In the genomic region with DNA sequence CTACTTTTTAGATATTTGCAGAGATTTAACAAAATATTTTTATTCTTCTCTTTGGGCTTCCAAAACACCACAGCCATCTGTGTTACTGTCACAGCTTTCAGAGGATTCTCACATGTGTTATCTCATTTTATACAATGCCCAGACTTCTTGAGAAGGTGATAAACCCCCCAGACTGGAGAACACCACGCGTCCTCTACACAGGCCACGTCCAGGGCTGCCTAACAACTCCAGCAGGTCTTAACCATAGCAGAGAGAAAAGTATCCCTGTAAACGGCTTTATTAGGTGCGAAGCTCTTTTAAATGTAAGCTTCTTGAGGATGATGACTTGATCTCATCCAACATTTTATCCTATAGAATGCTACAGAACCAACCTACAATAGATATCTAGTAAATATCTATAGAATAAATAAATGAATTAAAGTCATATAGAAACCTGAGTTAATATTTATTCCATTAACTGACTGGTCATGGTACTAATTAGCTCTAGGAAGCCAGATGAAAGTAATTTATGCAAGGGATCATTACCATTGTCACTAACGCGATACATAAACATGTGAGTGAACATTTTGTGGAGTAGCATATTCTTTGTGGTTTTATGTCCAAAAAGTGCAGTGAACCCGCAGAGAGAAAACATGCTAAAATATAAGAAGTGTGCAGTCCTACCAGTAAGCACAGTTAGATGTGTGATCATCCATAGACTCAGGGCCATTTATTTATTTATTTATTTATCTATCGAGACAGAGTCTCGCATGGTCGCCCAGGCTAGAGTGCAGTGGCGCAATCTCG, we compare ENCODE assay signal across 14 cellular contexts. TPM values are rescaled to one million over a fixed set of nuclear protein-coding genes. Genes with fewer than 3 reads are reported as not detected.
DNase-seq lines count a peak whose midpoint lies in the region; ATAC-seq and TF ChIP-seq lines count a peak whose summit lies in the region.
"Had no signal": no experiment of that assay in that cellular context is flagged by ENCODE, and none has a peak within 500 bp of the region (broad histone marks: within the 10 kb centered on the region; RNA-seq: fewer than 3 reads in every experiment).

No MANE protein-coding gene starts in this region.

- H3K27ac Mint-ChIP-seq in activated T-cell treated with anti-CD3 and anti-CD28 coated beads, Interleukin-2, amount 50 U/mL, for 72 hours: peak overlapping the region; percentile 90
- peak overlapping the region; percentile 83 for H3K27ac Mint-ChIP-seq in activated CD4-positive, alpha-beta memory T cell treated with anti-CD3 and anti-CD28 coated beads, Interleukin-2, amount 10 ng/mL, durations not matched to agents 7 days and 5 days
- H3K27ac Mint-ChIP-seq: nephron had no signal

- CTCF ChIA-PET in activated CD4-positive, alpha-beta memory T cell treated with anti-CD3 and anti-CD28 coated beads, Interleukin-2, amount 10 ng/mL, durations not matched to agents 7 days and 5 days (lab: Charles Lee): interaction anchor here (0.6 to 4.1 kb wide), 16 partner anchors 8 to 197 kb away, joined by 3 to 19 read pairs (median 5); no protein-coding TSS in a partner anchor

- H3K4me3 ChIP-seq in gastroesophageal sphincter: peak overlapping the region; percentile 36 to 53
- H3K4me3 ChIP-seq in suprapubic skin: peak overlapping the region; percentile 36

- peak overlapping the region; percentile 95 to 96 for H3K4me3 Mint-ChIP-seq in activated T-cell treated with anti-CD3 and anti-CD28 coated beads, Interleukin-2, amount 50 U/mL, for 72 hours
- peak overlapping the region; percentile 79 for H3K4me3 Mint-ChIP-seq in activated CD4-positive, alpha-beta memory T cell treated with anti-CD3 and anti-CD28 coated beads, Interleukin-2, amount 10 ng/mL, durations not matched to agents 7 days and 5 days
- H3K4me3 Mint-ChIP-seq: nephron had no signal

- no peaks in the 10 kb centered on the region for H3K27me3 ChIP-seq in gastroesophageal sphincter
- H3K27me3 ChIP-seq in suprapubic skin: no peaks in the 10 kb centered on the region

- no peaks in the 10 kb centered on the region for H3K9me3 Mint-ChIP-seq in activated T-cell treated with anti-CD3 and anti-CD28 coated beads, Interleukin-2, amount 50 U/mL, for 72 hours
- H3K9me3 Mint-ChIP-seq in activated CD4-positive, alpha-beta memory T cell treated with anti-CD3 and anti-CD28 coated beads, Interleukin-2, amount 10 ng/mL, durations not matched to agents 7 days and 5 days: no peaks in the 10 kb centered on the region
- H3K9me3 Mint-ChIP-seq: nephron had no signal

- TF ChIP-seq EP300 in gastroesophageal sphincter (IDR thresholded peaks at IDR 0.05): no peak
- no peak for TF ChIP-seq EP300 in suprapubic skin (IDR thresholded peaks at IDR 0.05)

- POLR2A ChIA-PET in activated CD4-positive, alpha-beta memory T cell treated with anti-CD3 and anti-CD28 coated beads, Interleukin-2, amount 10 ng/mL, durations not matched to agents 7 days and 5 days (lab: Charles Lee): interaction anchor here (0.6 to 14.1 kb wide), 17 partner anchors 7 to 130 kb away, joined by 3 to 393 read pairs (median 37); a partner anchor contains a TSS

- TF ChIP-seq CTCF in gastroesophageal sphincter (IDR thresholded peaks at IDR 0.05) (no peak), suprapubic skin (IDR thresholded peaks at IDR 0.05) (no peak)

- H3K9me3 ChIP-seq in gastroesophageal sphincter (no peaks in the 10 kb centered on the region), suprapubic skin (no peaks in the 10 kb centered on the region)

- no peaks in the 10 kb centered on the region for H3K27me3 Mint-ChIP-seq in activated T-cell treated with anti-CD3 and anti-CD28 coated beads, Interleukin-2, amount 50 U/mL, for 72 hours (ENCODE audit: low read depth)
- no peaks in the 10 kb centered on the region for H3K27me3 Mint-ChIP-seq in activated CD4-positive, alpha-beta memory T cell treated with anti-CD3 and anti-CD28 coated beads, Interleukin-2, amount 10 ng/mL, durations not matched to agents 7 days and 5 days

- H3K27ac ChIP-seq in gastroesophageal sphincter (peak overlapping the region; percentile 27 to 75 (median 66)), suprapubic skin (no peak overlapping the region)

- H3K36me3 Mint-ChIP-seq in activated T-cell treated with anti-CD3 and anti-CD28 coated beads, Interleukin-2, amount 50 U/mL, for 72 hours (ENCODE audit: insufficient read depth in 2 of 2): peaks cover 26 to 34% of the 10 kb centered on the region in 2 donors
- H3K36me3 Mint-ChIP-seq in activated CD4-positive, alpha-beta memory T cell treated with anti-CD3 and anti-CD28 coated beads, Interleukin-2, amount 10 ng/mL, durations not matched to agents 7 days and 5 days (ENCODE audit: low read depth): peaks cover 37% of the 10 kb centered on the region

- peaks cover 10 to 79% (median 15%) of the 10 kb centered on the region in 3 donors for H3K4me1 ChIP-seq in gastroesophageal sphincter
- H3K4me1 ChIP-seq in suprapubic skin: peaks cover 7% of the 10 kb centered on the region

- H3K4me1 Mint-ChIP-seq in activated T-cell treated with anti-CD3 and anti-CD28 coated beads, Interleukin-2, amount 50 U/mL, for 72 hours (ENCODE audit: low read depth): peaks cover 77% of the 10 kb centered on the region
- peaks cover 80% of the 10 kb centered on the region for H3K4me1 Mint-ChIP-seq in activated CD4-positive, alpha-beta memory T cell treated with anti-CD3 and anti-CD28 coated beads, Interleukin-2, amount 10 ng/mL, durations not matched to agents 7 days and 5 days

- H3K36me3 ChIP-seq in gastroesophageal sphincter (no peaks in the 10 kb centered on the region), suprapubic skin (peaks cover 10% of the 10 kb centered on the region)

- no peak for TF ChIP-seq POLR2A in gastroesophageal sphincter (IDR thresholded peaks at IDR 0.05)
- no peak for TF ChIP-seq POLR2A in suprapubic skin (IDR thresholded peaks at IDR 0.05)

- no peak for ATAC-seq in activated T-cell treated with anti-CD3 and anti-CD28 coated beads, Interleukin-2, amount 50 U/mL, for 72 hours (replicated peaks in 1 of 2)
- ATAC-seq in gastroesophageal sphincter: no peak
- no peak for ATAC-seq in HG03039 (IDR thresholded peaks at IDR 0.05; ENCODE audit: unreplicated experiment)
- no peak for ATAC-seq in GM21423 (IDR thresholded peaks at IDR 0.05; ENCODE audit: unreplicated experiment)

- WGBS in gastroesophageal sphincter (ENCODE audit: low coverage in 1 of 2), 2 donors: 70 to 87% methylated on average over 8 to 12 of the region's 13 CpGs
- WGBS in suprapubic skin: 87% methylated on average over 13 of the region's 13 CpGs

- DNase-seq in activated T-cell treated with anti-CD3 and anti-CD28 coated beads, Interleukin-2, amount 50 U/mL, for 72 hours: no peak
- no peak for DNase-seq in activated T-cell treated with anti-CD3 and anti-CD28 coated beads, Interleukin-2, amount 50 U/mL, for 48 hours
- DNase-seq in activated CD4-positive, alpha-beta memory T cell treated with anti-CD3 and anti-CD28 coated beads, Interleukin-2, amount 10 ng/mL, durations not matched to agents 7 days and 5 days: no peak
- DNase-seq in suprapubic skin (ENCODE audit: low spot score in 2 of 2) (no peak), NCI-H1092 treated with DMSO at 0.1 percent for 48 hours (lab: John Stamatoyannopoulos, UW) (no peak)
- DNase-seq: activated effector memory CD4-positive, alpha-beta T cell treated with Interleukin-2 at 50 U/mL for 16 hours; H7; NCI-H1105 treated with DMSO at 0.1 percent for 48 hours; SIG-M5; small intestine had no signal

RNA-seq across cellular contexts. Expression of a gene that starts 1.8 kb away (rescaled TPM):
- total RNA-seq in activated T-cell treated with anti-CD3 and anti-CD28 coated beads, Interleukin-2, amount 50 U/mL, for 72 hours: 10 to 100 TPM; 32.8 to 57.5 TPM
- 10 to 100 TPM; 43.7 to 46.2 TPM for total RNA-seq in activated CD4-positive, alpha-beta memory T cell treated with anti-CD3 and anti-CD28 coated beads, Interleukin-2, amount 10 ng/mL, durations not matched to agents 7 days and 5 days
- 10 to 100 TPM; 11.5 to 23.8 (median 18.1) TPM for total RNA-seq in gastroesophageal sphincter
- 1 to 10 TPM; 2.3 to 7.0 (median 4.4) TPM for total RNA-seq in suprapubic skin
- total RNA-seq: H7 had no signal

RNA-seq across cellular contexts. Expression of a gene that starts 47.2 kb away (rescaled TPM):
- 10 to 100 TPM; 12.4 to 17.3 TPM for total RNA-seq in activated T-cell treated with anti-CD3 and anti-CD28 coated beads, Interleukin-2, amount 50 U/mL, for 72 hours
- total RNA-seq in activated CD4-positive, alpha-beta memory T cell treated with anti-CD3 and anti-CD28 coated beads, Interleukin-2, amount 10 ng/mL, durations not matched to agents 7 days and 5 days: 10 to 100 TPM; 10.3 to 10.4 TPM
- total RNA-seq in gastroesophageal sphincter (not detected), suprapubic skin (not detected)

Comparison
In these comparisons a context has a peak if more than half of its experiments do, and no peak if none do; other contexts are left out.
1. RNA of a gene that starts 47.2 kb away (total RNA-seq): 12.4 to 17.3 TPM in activated T-cell treated with anti-CD3 and anti-CD28 coated beads, Interleukin-2, amount 50 U/mL, for 72 hours and 10.3 to 10.4 TPM in activated CD4-positive, alpha-beta memory T cell treated with anti-CD3 and anti-CD28 coated beads, Interleukin-2, amount 10 ng/mL, durations not matched to agents 7 days and 5 days; not detected in gastroesophageal sphincter and not detected in suprapubic skin; every median in the first group is over 10 times any median in the second.